ENCODE assay signal across 8 cellular contexts in genomic region chr4:110970642-110971041, GRCh38.
DNase-seq lines count a peak whose midpoint lies in the region; ATAC-seq and TF ChIP-seq lines count a peak whose summit lies in the region.

No MANE protein-coding gene starts in this region.

- no peak for TF ChIP-seq POLR2A in stomach (IDR thresholded peaks at IDR 0.05)

- intact Hi-C loops in stomach (cut with DNase I; ENCODE audit: low total_unique reads) = no loop called here

- WGBS in stomach, 5 donors = 1 to 11% (median 3%) methylated on average over 3 of the region's 3 CpGs

- H3K4me1 ChIP-seq in stomach = no peaks in the 10 kb centered on the region

- H3K27ac ChIP-seq in stomach = no peak overlapping the region

- H3K9me3 ChIP-seq in stomach = no peaks in the 10 kb centered on the region

- no peak for TF ChIP-seq EP300 in stomach (IDR thresholded peaks at IDR 0.05)

- ATAC-seq in HG02759 (IDR thresholded peaks at IDR 0.05; ENCODE audit: unreplicated experiment) (peak; percentile 87), HG03045 (IDR thresholded peaks at IDR 0.05; ENCODE audit: unreplicated experiment) (no peak)

- H3K36me3 ChIP-seq in stomach = no peaks in the 10 kb centered on the region

- in situ Hi-C loops in ACHN (cut with HindIII; ENCODE audit: low pct_ligation_motif_present, low pct_unique_long_range_greater_than_20kb, low sequenced_read_pairs) = no loop called here

- DNase-seq in ACHN (peak; percentile 57), NCI-H748 treated with DMSO at 0.1 percent for 48 hours (lab: John Stamatoyannopoulos, UW) (peak; percentile 1), epithelial cell of esophagus (ENCODE audit: low read depth) (peak; percentile 69), stomach (peak; percentile 26), DMS79 treated with DMSO at 0.1 percent for 48 hours (lab: John Stamatoyannopoulos, UW) (no peak)

- peak; percentile 79 for TF ChIP-seq CTCF in GM12872 (IDR thresholded peaks at IDR 0.05; ENCODE audit: insufficient read depth, low read depth, low read length)
- TF ChIP-seq CTCF in epithelial cell of esophagus (IDR thresholded peaks at IDR 0.05; ENCODE audit: insufficient read depth, low read depth, low read length, missing control alignments) = peak; percentile 77
- peak in 1 of 7 experiments; percentile 20 for TF ChIP-seq CTCF in stomach (IDR thresholded peaks at IDR 0.05)

- H3K4me3 ChIP-seq in epithelial cell of esophagus (ENCODE audit: low read length) (no peak overlapping the region), stomach (no peak overlapping the region)

- peaks cover 0 to 6% (median 0%) of the 10 kb centered on the region in 3 donors for H3K27me3 ChIP-seq in stomach
